ENCODE assay signal across 7 cellular contexts in the genomic region with DNA sequence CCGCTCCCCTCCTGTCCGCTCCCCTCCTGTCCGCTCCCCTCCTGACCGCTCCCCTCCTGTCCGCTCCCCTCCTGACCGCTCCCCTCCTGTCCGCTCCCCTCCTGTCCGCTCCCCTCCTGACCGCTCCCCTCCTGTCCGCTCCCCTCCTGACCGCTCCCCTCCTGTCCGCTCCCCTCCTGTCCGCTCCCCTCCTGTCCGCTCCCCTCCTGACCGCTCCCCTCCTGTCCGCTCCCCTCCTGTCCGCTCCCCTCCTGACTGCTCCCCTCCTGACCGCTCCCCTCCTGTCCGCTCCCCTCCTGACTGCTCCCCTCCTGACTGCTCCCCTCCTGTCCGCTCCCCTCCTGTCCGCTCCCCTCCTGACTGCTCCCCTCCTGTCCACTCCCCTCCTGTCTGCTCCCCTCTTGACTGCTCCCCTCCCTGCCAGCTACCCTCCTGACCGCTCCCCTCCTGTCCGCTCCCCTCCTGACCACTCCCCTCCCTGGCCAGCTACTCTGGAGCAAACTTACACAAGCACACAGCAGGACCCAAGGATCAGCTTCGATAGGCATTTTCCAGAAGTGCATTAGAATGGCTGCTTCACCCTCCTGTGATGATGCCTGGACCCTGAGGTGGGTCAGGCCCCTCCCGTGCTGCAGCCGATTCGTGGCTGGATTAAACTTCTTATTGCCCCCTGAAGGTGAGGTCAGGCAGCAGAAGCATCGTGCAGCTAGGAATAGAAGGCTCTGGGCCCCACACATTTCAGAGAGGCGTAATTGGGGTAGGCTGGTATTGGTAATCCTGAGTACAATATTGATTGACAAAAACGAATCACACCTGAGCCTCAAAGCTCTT.
DNase-seq lines count a peak whose midpoint lies in the region; ATAC-seq and TF ChIP-seq lines count a peak whose summit lies in the region.
"Not testable (repeated sequence)": the region's sequence is repeated elsewhere in the genome, so short reads cannot be mapped to it uniquely, and the experiment has no call there.

No MANE protein-coding gene starts in this region.

- H3K36me3 Mint-ChIP-seq in WTC11 = peaks cover 14% of the 10 kb centered on the region
- not testable (repeated sequence) for H3K36me3 Mint-ChIP-seq in nephron progenitor cell (ENCODE audit: low read depth); progenitor cell of endocrine pancreas (ENCODE audit: insufficient read depth)

- not testable (repeated sequence) for H3K27ac Mint-ChIP-seq in WTC11, nephron progenitor cell
- peak overlapping the region; percentile 58 for H3K27ac Mint-ChIP-seq in progenitor cell of endocrine pancreas

- H3K9me3 Mint-ChIP-seq in WTC11 (peaks cover 16% of the 10 kb centered on the region), nephron progenitor cell (peaks cover 33% of the 10 kb centered on the region), progenitor cell of endocrine pancreas (ENCODE audit: low read depth) (peaks cover 14% of the 10 kb centered on the region)

- H3K4me3 Mint-ChIP-seq in WTC11 (peak overlapping the region; percentile 72), nephron progenitor cell (peak overlapping the region; percentile 33)
- not testable (repeated sequence) for H3K4me3 Mint-ChIP-seq in progenitor cell of endocrine pancreas (ENCODE audit: low read depth)

- DNase-seq in WTC11 (ENCODE audit: low spot score); nephron progenitor cell; progenitor cell of endocrine pancreas (ENCODE audit: low spot score, unreplicated experiment): not testable (repeated sequence)
- DNase-seq in coronary artery (ENCODE audit: low spot score) (peak; percentile 29), cardiac septum (ENCODE audit: low spot score) (peak; percentile 35), left lobe of liver (ENCODE audit: low spot score) (peak; percentile 2)

- peak overlapping the region; percentile 38; the same call in 1 of the 2 replicates for H3K9ac ChIP-seq in ES-I3 (ENCODE audit: low read depth, low read length)

- H3K9me3 ChIP-seq in ES-I3 (ENCODE audit: control insufficient read depth, insufficient read depth, low read length) = not testable (repeated sequence)

- H3K4me1 ChIP-seq in ES-I3 (ENCODE audit: insufficient read depth, low read length) = not testable (repeated sequence)

- not testable (repeated sequence) for H3K27ac ChIP-seq in coronary artery

- not testable (repeated sequence) for H3K4me3 ChIP-seq in coronary artery

- not testable (repeated sequence) for H3K36me3 ChIP-seq in ES-I3 (ENCODE audit: insufficient read depth, low read length)

- CTCF ChIA-PET in WTC11 (lab: Charles Lee) = interaction anchor here (1.0 to 1.9 kb wide), 4 partner anchors 8 to 920 kb away, joined by 3 to 6 read pairs (median 3); no protein-coding TSS in a partner anchor

- POLR2A ChIA-PET in WTC11 (lab: Charles Lee) = not testable (repeated sequence)

- peaks cover 32% of the 10 kb centered on the region for H3K4me1 Mint-ChIP-seq in WTC11
- not testable (repeated sequence) for H3K4me1 Mint-ChIP-seq in nephron progenitor cell; progenitor cell of endocrine pancreas (ENCODE audit: low read depth)

- peak; percentile 16 for ATAC-seq in WTC11
- not testable (repeated sequence) for ATAC-seq in left lobe of liver

- not testable (repeated sequence) for TF ChIP-seq CTCF in WTC11 (IDR thresholded peaks at IDR 0.05); coronary artery (IDR thresholded peaks at IDR 0.05); nephron progenitor cell (IDR thresholded peaks at IDR 0.05); progenitor cell of endocrine pancreas (IDR thresholded peaks at IDR 0.05; ENCODE audit: unreplicated experiment)

- intact Hi-C loops in cardiac septum (cut with DNase I) = not testable (repeated sequence)

- H3K27me3 Mint-ChIP-seq in WTC11 (ENCODE audit: low read depth) (peaks cover 52% of the 10 kb centered on the region), nephron progenitor cell (ENCODE audit: low read depth, poor library complexity) (peaks cover 71% of the 10 kb centered on the region), progenitor cell of endocrine pancreas (peaks cover 61% of the 10 kb centered on the region)
